In the genomic region with DNA sequence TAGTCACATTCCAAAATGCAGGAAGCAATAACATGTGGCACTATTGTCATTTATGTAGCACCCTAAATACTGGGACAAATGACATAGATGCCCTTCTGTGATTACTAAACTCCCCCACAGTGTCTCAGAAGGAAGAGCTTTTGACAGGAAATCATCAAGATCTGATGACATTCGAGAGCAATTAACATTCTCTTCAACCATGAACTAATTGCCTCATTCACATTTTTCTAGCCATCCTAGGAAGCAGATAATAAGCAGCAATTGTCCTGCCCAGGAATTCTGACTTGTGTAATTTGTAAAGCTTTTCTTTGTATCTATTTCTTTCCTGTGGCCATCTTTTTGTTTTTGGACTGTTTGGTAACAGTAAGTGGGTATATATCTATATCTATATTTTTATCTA, we compare ENCODE assay signal across 8 cellular contexts.
"Had no signal": no experiment of that assay in that cellular context is flagged by ENCODE, and none has a peak within 500 bp of the region (broad histone marks: within the 10 kb centered on the region; RNA-seq: fewer than 3 reads in every experiment).

No MANE protein-coding gene starts in this region.

- DNase-seq: H9, HCEC 1CT, IMR-90, KBM-7 had no signal

- H2AFZ ChIP-seq: GM23338 had no signal

- H3K4me2 ChIP-seq: GM23338 had no signal

- H3K4me3 ChIP-seq: GM23338 had no signal

- FAIRE-seq: H1, H54, HTR-8/SVneo had no signal

- ATAC-seq: GM23338 had no signal
